ENCODE assay signal across 17 cellular contexts in the genomic region with DNA sequence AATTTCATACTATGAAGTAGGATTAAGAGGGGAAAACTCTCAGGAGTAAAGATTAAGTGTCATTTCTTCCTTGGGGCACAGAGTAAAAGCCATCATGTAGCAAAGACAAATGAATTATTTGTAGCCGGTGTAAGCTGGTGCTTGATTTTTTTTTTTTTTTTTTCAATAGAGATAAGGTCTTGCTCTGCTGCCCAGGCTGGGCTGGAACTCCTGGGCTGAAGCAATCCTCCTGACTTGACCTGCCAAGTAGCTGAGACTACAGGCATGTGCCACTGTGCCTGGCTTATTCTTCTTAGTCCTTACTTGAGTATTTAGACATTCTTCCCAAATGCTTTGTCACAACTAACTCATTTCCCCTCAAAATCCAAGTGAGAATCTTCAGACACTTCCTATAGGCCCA.
DNase-seq lines count a peak whose midpoint lies in the region; ATAC-seq and TF ChIP-seq lines count a peak whose summit lies in the region.
"Had no signal": no experiment of that assay in that cellular context is flagged by ENCODE, and none has a peak within 500 bp of the region (broad histone marks: within the 10 kb centered on the region; RNA-seq: fewer than 3 reads in every experiment).

No MANE protein-coding gene starts in this region.

- DNase-seq in activated naive CD4-positive, alpha-beta T cell treated with anti-CD3 and anti-CD28 coated beads, Interleukin-2, amount 10 ng/mL, durations not matched to agents 7 days and 5 days, result no peak
- no peak for DNase-seq in activated naive CD4-positive, alpha-beta T cell (lab: John Stamatoyannopoulos, UW)
- DNase-seq in Right ventricle myocardium superior, result no peak
- no peak for DNase-seq in right atrium auricular region (ENCODE audit: low spot score)
- no peak for DNase-seq in left ventricle myocardium superior
- DNase-seq: AML-193; Caco-2; Calu3; CD4-positive, alpha-beta T cell; CD8-positive, alpha-beta T cell; DMS79 treated with DMSO at 0.1 percent for 48 hours; GF-D8 had no signal

- intact Hi-C loops in Right ventricle myocardium superior (cut with DNase I) (no loop called here), left ventricle myocardium superior (cut with micrococcal nuclease) (no loop called here)

- peaks cover 36% of the 10 kb centered on the region for H3K27me3 Mint-ChIP-seq in activated naive CD4-positive, alpha-beta T cell treated with anti-CD3 and anti-CD28 coated beads, Interleukin-2, amount 10 ng/mL, durations not matched to agents 7 days and 5 days

- H3K27ac Mint-ChIP-seq in activated naive CD4-positive, alpha-beta T cell treated with anti-CD3 and anti-CD28 coated beads, Interleukin-2, amount 10 ng/mL, durations not matched to agents 7 days and 5 days, result peak overlapping the region; percentile 30
- H3K27ac Mint-ChIP-seq: B cell; CD4-positive, alpha-beta T cell; CD8-positive, alpha-beta T cell had no signal

- H3K9me3 ChIP-seq in right atrium auricular region, result no peaks in the 10 kb centered on the region
- H3K9me3 ChIP-seq: A549, Caco-2 had no signal

- H3K36me3 Mint-ChIP-seq in activated naive CD4-positive, alpha-beta T cell treated with anti-CD3 and anti-CD28 coated beads, Interleukin-2, amount 10 ng/mL, durations not matched to agents 7 days and 5 days, result no peaks in the 10 kb centered on the region
- H3K36me3 Mint-ChIP-seq: CD8-positive, alpha-beta T cell had no signal

- no peak overlapping the region for H3K4me3 ChIP-seq in right atrium auricular region
- H3K4me3 ChIP-seq: A549; BLaER1 treated with 17β-estradiol and CSF1 and Interleukin-3, amounts not matched to agents 10 nM and 100 nM had no signal

- H3K27me3 ChIP-seq in right atrium auricular region, result no peaks in the 10 kb centered on the region
- H3K27me3 ChIP-seq: BLaER1 treated with 17β-estradiol and CSF1 and Interleukin-3, amounts not matched to agents 10 nM and 100 nM had no signal

- ATAC-seq in Right ventricle myocardium superior (ENCODE audit: poor library complexity), result peak; percentile 90
- ATAC-seq in left ventricle myocardium superior, result peak; percentile 87
- ATAC-seq: A549; CD8-positive, alpha-beta T cell had no signal

- CTCF ChIA-PET in activated naive CD4-positive, alpha-beta T cell treated with anti-CD3 and anti-CD28 coated beads, Interleukin-2, amount 10 ng/mL, durations not matched to agents 7 days and 5 days (lab: Charles Lee), result no interaction called here

- no peaks in the 10 kb centered on the region for H3K9me3 Mint-ChIP-seq in activated naive CD4-positive, alpha-beta T cell treated with anti-CD3 and anti-CD28 coated beads, Interleukin-2, amount 10 ng/mL, durations not matched to agents 7 days and 5 days
- H3K9me3 Mint-ChIP-seq: CD4-positive, alpha-beta T cell; CD8-positive, alpha-beta T cell had no signal

- H3K36me3 ChIP-seq in right atrium auricular region, result no peaks in the 10 kb centered on the region
- H3K36me3 ChIP-seq: BLaER1 treated with 17β-estradiol and CSF1 and Interleukin-3, amounts not matched to agents 10 nM and 100 nM had no signal

- H3K4me3 Mint-ChIP-seq in activated naive CD4-positive, alpha-beta T cell treated with anti-CD3 and anti-CD28 coated beads, Interleukin-2, amount 10 ng/mL, durations not matched to agents 7 days and 5 days, result no peak overlapping the region
- H3K4me3 Mint-ChIP-seq: B cell; CD4-positive, alpha-beta T cell; CD8-positive, alpha-beta T cell had no signal

- no peak overlapping the region for H3K27ac ChIP-seq in right atrium auricular region
- H3K27ac ChIP-seq: 22Rv1; A549; BLaER1 treated with 17β-estradiol and CSF1 and Interleukin-3, amounts not matched to agents 10 nM and 100 nM; C4-2B had no signal

- no peaks in the 10 kb centered on the region for H3K4me1 ChIP-seq in right atrium auricular region
- H3K4me1 ChIP-seq: A549, Caco-2 had no signal

- H3K4me1 Mint-ChIP-seq in activated naive CD4-positive, alpha-beta T cell treated with anti-CD3 and anti-CD28 coated beads, Interleukin-2, amount 10 ng/mL, durations not matched to agents 7 days and 5 days, result peaks cover 23% of the 10 kb centered on the region

- no peak for TF ChIP-seq CTCF in right atrium auricular region (IDR thresholded peaks at IDR 0.05)
